Comparison of ENCODE assay signal across 12 cellular contexts in the genomic region with DNA sequence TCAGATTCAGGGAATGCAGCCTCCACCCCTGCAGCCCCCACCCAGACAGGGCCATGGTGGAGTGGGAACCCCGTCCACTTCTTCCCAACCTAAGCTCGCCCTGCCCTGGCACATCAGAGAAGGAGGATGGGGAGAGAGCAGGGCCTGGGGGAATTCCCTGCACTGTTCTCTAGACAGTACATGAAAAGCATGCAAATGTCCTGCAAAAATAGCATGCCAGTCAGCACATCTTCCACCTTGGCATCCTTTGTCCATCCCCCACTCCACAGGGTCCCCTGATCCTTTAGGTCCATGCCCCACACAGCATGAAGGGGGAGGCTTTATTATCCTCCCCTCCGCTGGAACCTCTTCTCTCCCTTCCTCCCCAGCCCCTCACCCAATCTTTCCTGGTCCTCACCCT. TPM values are rescaled to one million over a fixed set of nuclear protein-coding genes. Genes with fewer than 3 reads are reported as not detected.
DNase-seq lines count a peak whose midpoint lies in the region; ATAC-seq and TF ChIP-seq lines count a peak whose summit lies in the region.
"Had no signal": no experiment of that assay in that cellular context is flagged by ENCODE, and none has a peak within 500 bp of the region (broad histone marks: within the 10 kb centered on the region; RNA-seq: fewer than 3 reads in every experiment).

No MANE protein-coding gene starts in this region.

- H3K23ac ChIP-seq in trophoblast cell (ENCODE audit: low read length), result no peak overlapping the region

- no peak overlapping the region for H2BK5ac ChIP-seq in trophoblast cell (ENCODE audit: low read depth, low read length, poor library complexity)

- no peaks in the 10 kb centered on the region for H3K27me3 ChIP-seq in trophoblast cell (ENCODE audit: insufficient read depth, low read length)

- H3K4me3 ChIP-seq in trophoblast cell (ENCODE audit: low read depth, low read length), result no peak overlapping the region
- H3K4me3 ChIP-seq: skin epidermis had no signal

- no peak overlapping the region for H2BK120ac ChIP-seq in trophoblast cell (ENCODE audit: insufficient read depth, low read length, poor library complexity)

- peak; percentile 87 for ATAC-seq in GM18858 (IDR thresholded peaks at IDR 0.05; ENCODE audit: unreplicated experiment)
- peak; percentile 76 for ATAC-seq in HG03025 (IDR thresholded peaks at IDR 0.05; ENCODE audit: low FRiP score, unreplicated experiment)

- no peak overlapping the region for H4K12ac ChIP-seq in trophoblast cell (ENCODE audit: low read depth, low read length)

- peaks cover 2% of the 10 kb centered on the region for H3K9me3 ChIP-seq in trophoblast cell (ENCODE audit: insufficient read depth, low read depth, low read length)

- H2BK12ac ChIP-seq in trophoblast cell (ENCODE audit: low read length), result no peak overlapping the region

- H3K79me1 ChIP-seq in trophoblast cell (ENCODE audit: low read length), result no peaks in the 10 kb centered on the region

- no peak overlapping the region for H2AK5ac ChIP-seq in trophoblast cell (ENCODE audit: low read length)

- H4K8ac ChIP-seq in trophoblast cell (ENCODE audit: low read depth, low read length), result no peak overlapping the region

- peak overlapping the region; percentile 1 for H3K27ac ChIP-seq in caudate nucleus (ENCODE audit: low read depth, low read length)
- H3K27ac ChIP-seq in trophoblast cell (ENCODE audit: low read depth, low read length), result no peak overlapping the region

- H3K4me2 ChIP-seq in trophoblast cell (ENCODE audit: low read length), result no peak overlapping the region

- WGBS in trophoblast cell (ENCODE audit: extremely low coverage, insufficient coverage, insufficient read length), result no CpG with 5 or more reads among the region's 3 CpGs

- no peak overlapping the region for H4K91ac ChIP-seq in trophoblast cell (ENCODE audit: low read depth, low read length)

- DNase-seq in GM20000 (ENCODE audit: low spot score) (peak; percentile 57), caudate nucleus (lab: John Stamatoyannopoulos, UW) (no peak), trophoblast cell (no peak), NCI-H2029 (lab: John Stamatoyannopoulos, UW) (no peak), NCI-H1105 (lab: John Stamatoyannopoulos, UW) (no peak)
- DNase-seq: activated CD4-positive, CD25-positive, alpha-beta regulatory T cell treated with anti-CD3 and anti-CD28 coated beads, Interleukin-2, amount 50 U/mL, for 72 hours; cortex of kidney; foreskin melanocyte; NCI-H446 treated with DMSO at 0.1 percent for 48 hours had no signal

- no peak overlapping the region for H3K9ac ChIP-seq in trophoblast cell (ENCODE audit: low read length)

- H3K79me2 ChIP-seq in trophoblast cell (ENCODE audit: control insufficient read depth, insufficient read depth, low read length, poor library complexity), result no peaks in the 10 kb centered on the region

- no peak overlapping the region for H3K14ac ChIP-seq in trophoblast cell (ENCODE audit: low read length)

- no peak overlapping the region for H3K4ac ChIP-seq in trophoblast cell (ENCODE audit: low read depth, low read length)

- no peak overlapping the region for H3K18ac ChIP-seq in trophoblast cell (ENCODE audit: low read length)

- TF ChIP-seq CTCF in GM20000 (IDR thresholded peaks at IDR 0.05; ENCODE audit: extremely low read depth, missing control alignments), result no peak

- peaks cover 4% of the 10 kb centered on the region in 2 experiments for H3K4me1 ChIP-seq in trophoblast cell (ENCODE audit: control insufficient read depth in 1 of 2, insufficient read depth in 2 of 2, low read length in 2 of 2)

- no peaks in the 10 kb centered on the region for H3K36me3 ChIP-seq in trophoblast cell (ENCODE audit: control insufficient read depth in 1 of 2, insufficient read depth in 2 of 2, low read length in 2 of 2)

- H2AFZ ChIP-seq in trophoblast cell (ENCODE audit: insufficient read depth, low read length, poor library complexity), result no peak overlapping the region

RNA-seq across cellular contexts. Expression of gene RD3, which starts 35.0 kb away (rescaled TPM):
- not detected in 2 replicates for polyA plus RNA-seq in trophoblast cell (2013)

RNA-seq across cellular contexts. Expression of gene SLC30A1, which starts 52.0 kb away (rescaled TPM):
- 33.1 and 36.2 TPM in 2 replicates for polyA plus RNA-seq in trophoblast cell (2013)
